In the genomic region with DNA sequence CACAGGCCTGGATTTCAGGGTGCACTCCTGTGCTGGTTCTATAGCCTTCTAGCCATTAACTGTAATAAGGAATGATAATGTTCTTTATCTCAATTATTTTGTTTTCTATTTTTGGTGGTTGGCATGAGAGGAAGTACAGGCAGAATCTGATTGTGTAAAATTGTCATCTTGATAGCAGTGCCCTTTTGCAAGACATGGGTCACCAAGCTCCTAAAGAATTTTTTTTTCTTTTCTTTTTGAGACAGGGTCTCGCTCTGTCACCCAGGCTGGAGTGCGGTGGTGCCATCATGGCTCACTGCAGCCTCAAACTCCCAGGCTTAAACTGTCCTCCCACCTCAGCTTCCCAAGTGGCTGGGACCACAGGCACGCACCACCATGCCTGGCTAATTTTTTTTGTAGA, we compare ENCODE assay signal across 32 cellular contexts.
"Had no signal": no experiment of that assay in that cellular context is flagged by ENCODE, and none has a peak within 500 bp of the region (broad histone marks: within the 10 kb centered on the region; RNA-seq: fewer than 3 reads in every experiment).

No MANE protein-coding gene starts in this region.

- H3K27ac Mint-ChIP-seq: activated CD4-positive, alpha-beta T cell treated with anti-CD3 and anti-CD28 coated beads for 36 hours; activated CD4-positive, alpha-beta T cell treated with anti-CD3 and anti-CD28 coated beads, Interleukin-2, amount 10 ng/mL, durations not matched to agents 7 days and 5 days; activated CD8-positive, alpha-beta T cell treated with anti-CD3 and anti-CD28 coated beads, Interleukin-2, amount 10 ng/mL, durations not matched to agents 7 days and 5 days; activated naive CD4-positive, alpha-beta T cell treated with anti-CD3 and anti-CD28 coated beads for 36 hours; activated naive CD8-positive, alpha-beta T cell; activated naive CD8-positive, alpha-beta T cell treated with anti-CD3 and anti-CD28 coated beads, Interleukin-2, amount 50 U/mL, for 24 hours; activated T-cell treated with anti-CD3 and anti-CD28 coated beads, Interleukin-2, amount 50 U/mL, for 24 hours; activated T-helper 2 cell treated with anti-CD3 and anti-CD28 coated beads, Interferon-gamma antibody, Interleukin-2, Interleukin-4, amounts not matched to agents 10 μg/mL and 5 μg/mL and 100 μg/mL, durations not matched to agents 14 hours and 24 hours and 36 hours; brain had no signal

- FAIRE-seq: bronchial epithelial cell, RCC 7860 had no signal

- H3K4me2 ChIP-seq: PC-9 had no signal

- H3K4me1 Mint-ChIP-seq: activated CD4-positive, alpha-beta T cell treated with anti-CD3 and anti-CD28 coated beads for 36 hours; activated CD4-positive, alpha-beta T cell treated with anti-CD3 and anti-CD28 coated beads, Interleukin-2, amount 10 ng/mL, durations not matched to agents 7 days and 5 days had no signal

- H3K4me3 Mint-ChIP-seq: activated CD4-positive, alpha-beta T cell treated with anti-CD3 and anti-CD28 coated beads for 36 hours; activated CD4-positive, alpha-beta T cell treated with anti-CD3 and anti-CD28 coated beads, Interleukin-2, amount 10 ng/mL, durations not matched to agents 7 days and 5 days; activated CD8-positive, alpha-beta T cell treated with anti-CD3 and anti-CD28 coated beads, Interleukin-2, amount 10 ng/mL, durations not matched to agents 7 days and 5 days; activated naive CD4-positive, alpha-beta T cell treated with anti-CD3 and anti-CD28 coated beads for 36 hours; activated naive CD8-positive, alpha-beta T cell; activated naive CD8-positive, alpha-beta T cell treated with anti-CD3 and anti-CD28 coated beads, Interleukin-2, amount 50 U/mL, for 24 hours; activated T-cell treated with anti-CD3 and anti-CD28 coated beads, Interleukin-2, amount 50 U/mL, for 24 hours; brain had no signal

- H3K27me3 Mint-ChIP-seq: activated CD4-positive, alpha-beta T cell treated with anti-CD3 and anti-CD28 coated beads for 36 hours; activated CD4-positive, alpha-beta T cell treated with anti-CD3 and anti-CD28 coated beads, Interleukin-2, amount 10 ng/mL, durations not matched to agents 7 days and 5 days; activated naive CD8-positive, alpha-beta T cell; activated naive CD8-positive, alpha-beta T cell treated with anti-CD3 and anti-CD28 coated beads, Interleukin-2, amount 50 U/mL, for 24 hours; activated T-cell treated with anti-CD3 and anti-CD28 coated beads, Interleukin-2, amount 50 U/mL, for 24 hours had no signal

- H3K27ac ChIP-seq: PC-9, RWPE1, WERI-Rb-1 had no signal

- H3K36me3 ChIP-seq: WERI-Rb-1 had no signal

- DNase-seq: activated CD4-positive, alpha-beta T cell treated with anti-CD3 and anti-CD28 coated beads for 36 hours; activated CD4-positive, alpha-beta T cell treated with anti-CD3 and anti-CD28 coated beads, Interleukin-2, amount 10 ng/mL, durations not matched to agents 7 days and 5 days; activated CD4-positive, alpha-beta T cell treated with anti-CD3 and anti-CD28 coated beads, Interleukin-2, amount 50 U/mL, for 48 hours; activated CD8-positive, alpha-beta T cell treated with anti-CD3 and anti-CD28 coated beads, Interleukin-2, amount 10 ng/mL, durations not matched to agents 7 days and 5 days; activated gamma-delta T cell treated with Interleukin-2 at 50 U/mL for 16 hours; activated naive CD4-positive, alpha-beta T cell treated with anti-CD3 and anti-CD28 coated beads for 36 hours; activated naive CD8-positive, alpha-beta T cell treated with anti-CD3 and anti-CD28 coated beads, Interleukin-2, amount 50 U/mL, for 24 hours; activated T-cell treated with anti-CD3 and anti-CD28 coated beads, Interleukin-2, amount 50 U/mL, for 24 hours; anterior cingulate cortex; caudate nucleus; cerebellar nuclear complex; NCI-H1048; NCI-H1105 treated with DMSO at 0.1 percent for 48 hours; NCI-H1436; NCI-H1694; NCI-H1930; NCI-H2081 treated with DMSO at 0.1 percent for 48 hours; NCI-H345; PC-9; SIG-M5; T-helper 1 cell; T1000 had no signal

- ATAC-seq: activated CD4-positive, alpha-beta T cell treated with anti-CD3 and anti-CD28 coated beads for 36 hours; activated CD4-positive, CD25-positive, alpha-beta regulatory T cell treated with anti-CD3 and anti-CD28 coated beads, Interleukin-2, amount 50 U/mL, for 24 hours; activated CD8-positive, alpha-beta T cell treated with anti-CD3 and anti-CD28 coated beads, Interleukin-2, amount 10 ng/mL, durations not matched to agents 7 days and 5 days; activated naive CD8-positive, alpha-beta T cell treated with anti-CD3 and anti-CD28 coated beads, Interleukin-2, amount 50 U/mL, for 24 hours; Right ventricle myocardium inferior; SK-N-SH treated with all-trans-retinoic acid at 6 μM for 48 hours had no signal

- H2AFZ ChIP-seq: PC-9 had no signal

- H3K9me3 Mint-ChIP-seq: activated CD4-positive, alpha-beta T cell treated with anti-CD3 and anti-CD28 coated beads, Interleukin-2, amount 10 ng/mL, durations not matched to agents 7 days and 5 days; activated naive CD4-positive, alpha-beta T cell treated with anti-CD3 and anti-CD28 coated beads for 36 hours; activated naive CD8-positive, alpha-beta T cell treated with anti-CD3 and anti-CD28 coated beads, Interleukin-2, amount 50 U/mL, for 24 hours; activated T-cell treated with anti-CD3 and anti-CD28 coated beads, Interleukin-2, amount 50 U/mL, for 24 hours; activated T-helper 2 cell treated with anti-CD3 and anti-CD28 coated beads, Interferon-gamma antibody, Interleukin-2, Interleukin-4, amounts not matched to agents 10 μg/mL and 5 μg/mL and 100 μg/mL, durations not matched to agents 14 hours and 24 hours and 36 hours; brain had no signal

- H3K4me3 ChIP-seq: PC-9 had no signal

- H3K36me3 Mint-ChIP-seq: activated naive CD8-positive, alpha-beta T cell; brain had no signal
